Comparison of ENCODE assay signal across 13 cellular contexts in the genomic region with DNA sequence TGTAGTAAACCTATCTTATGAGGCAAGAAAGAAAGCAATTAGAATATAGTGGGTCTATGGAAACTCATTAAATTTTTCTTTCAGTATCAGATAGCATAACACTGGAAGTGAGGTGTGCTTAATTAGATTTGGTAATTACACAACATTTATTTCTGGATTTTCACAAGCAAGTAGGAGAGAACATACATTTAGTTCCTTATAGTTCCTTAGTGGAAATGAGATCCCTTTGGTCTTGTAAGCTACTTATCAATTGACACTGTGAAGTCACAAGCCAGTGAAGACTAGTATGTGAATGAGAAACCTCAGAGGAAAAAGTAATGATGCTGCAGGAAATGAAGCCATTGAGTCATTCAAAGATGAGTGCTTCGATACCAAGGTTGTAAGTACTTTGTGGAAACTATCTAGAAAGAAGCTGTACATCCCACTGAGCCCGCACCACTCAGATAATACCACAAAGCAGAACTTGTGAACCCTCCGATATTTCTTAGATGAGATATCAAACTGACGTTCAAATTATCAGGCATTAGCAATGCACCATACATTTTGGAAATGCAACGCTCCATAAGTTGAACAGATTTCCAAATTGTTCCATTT.
DNase-seq lines count a peak whose midpoint lies in the region; ATAC-seq lines count a peak whose summit lies in the region.
"Had no signal": no experiment of that assay in that cellular context is flagged by ENCODE, and none has a peak within 500 bp of the region (broad histone marks: within the 10 kb centered on the region; RNA-seq: fewer than 3 reads in every experiment).

No MANE protein-coding gene starts in this region.

- H3K36me3 Mint-ChIP-seq in memory B cell, result peaks cover 9% of the 10 kb centered on the region

- no peaks in the 10 kb centered on the region for H3K27me3 Mint-ChIP-seq in memory B cell

- no peak for ATAC-seq in memory B cell (ENCODE audit: low read depth)
- no peak for ATAC-seq in HG03442 (IDR thresholded peaks at IDR 0.05; ENCODE audit: unreplicated experiment)
- no peak for ATAC-seq in HG02885 (IDR thresholded peaks at IDR 0.05; ENCODE audit: poor library complexity, unreplicated experiment)
- no peak for ATAC-seq in GM21737 (IDR thresholded peaks at IDR 0.05; ENCODE audit: unreplicated experiment)
- ATAC-seq in GM19351 (IDR thresholded peaks at IDR 0.05; ENCODE audit: unreplicated experiment), result no peak
- ATAC-seq: GM23338 had no signal

- no peak overlapping the region for H3K27ac Mint-ChIP-seq in memory B cell
- H3K27ac Mint-ChIP-seq: GM23338 had no signal

- peak overlapping the region; percentile 66 for H3K4me3 Mint-ChIP-seq in memory B cell
- H3K4me3 Mint-ChIP-seq: GM23338 had no signal

- peaks cover 24% of the 10 kb centered on the region for H3K4me1 Mint-ChIP-seq in memory B cell
- H3K4me1 Mint-ChIP-seq: GM23338 had no signal

- peak; percentile 50 for DNase-seq in activated naive CD4-positive, alpha-beta T cell treated with Interleukin-2 at 50 U/mL for 16 hours
- DNase-seq in activated naive CD4-positive, alpha-beta T cell (lab: John Stamatoyannopoulos, UW), result no peak
- peak; percentile 24 to 45 for DNase-seq in activated CD4-positive, alpha-beta T cell treated with anti-CD3 and anti-CD28 coated beads, Interleukin-2, amount 50 U/mL, for 48 hours
- no peak for DNase-seq in memory B cell (ENCODE audit: low spot score in 2 of 2)
- DNase-seq: EL, Karpas-422, NCI-H2171 treated with DMSO at 0.1 percent for 48 hours, RPMI8226 had no signal

- peaks cover 6% of the 10 kb centered on the region for H3K9me3 Mint-ChIP-seq in memory B cell
- H3K9me3 Mint-ChIP-seq: GM23338 had no signal

Comparison
In these comparisons a context has a peak if more than half of its experiments do, and no peak if none do; other contexts are left out.
1. DNase-seq: peak in activated naive CD4-positive, alpha-beta T cell treated with Interleukin-2 at 50 U/mL for 16 hours (single experiment) and activated CD4-positive, alpha-beta T cell treated with anti-CD3 and anti-CD28 coated beads, Interleukin-2, amount 50 U/mL, for 48 hours (2 of 2); none in activated naive CD4-positive, alpha-beta T cell (0 of 4) and memory B cell (0 of 2).